In genomic region chr14:54489318-54489683, GRCh38 we compare ENCODE assay signal across 8 cellular contexts. TPM values are rescaled to one million over a fixed set of nuclear protein-coding genes. Genes with fewer than 3 reads are reported as not detected.
A peak's percentile ranks its signal among the peaks of the same experiment; 100 is the strongest.
DNase-seq lines count a peak whose midpoint lies in the region; ATAC-seq and TF ChIP-seq lines count a peak whose summit lies in the region.

No MANE protein-coding gene starts in this region.

- H3K27ac ChIP-seq in prostate gland: peak overlapping the region; percentile 82 to 90

- no peaks in the 10 kb centered on the region for H3K27me3 ChIP-seq in NT2/D1 (ENCODE audit: insufficient read depth, insufficient read length)
- no peaks in the 10 kb centered on the region for H3K27me3 ChIP-seq in prostate gland (replicated peaks; ENCODE audit: insufficient read depth)

- no peak for DNase-seq in NT2/D1 (ENCODE audit: low read depth, low spot score)
- DNase-seq in epithelial cell of proximal tubule (ENCODE audit: low read depth): no peak
- DNase-seq in prostate gland (ENCODE audit: low spot score): no peak
- DNase-seq in NK-92 (lab: John Stamatoyannopoulos, UW; ENCODE audit: unreplicated experiment): no peak
- no peak for DNase-seq in CD1c-positive myeloid dendritic cell (ENCODE audit: extremely low spot score)
- no peak for DNase-seq in ACHN
- DNase-seq in kidney glomerular epithelial cell (lab: John Stamatoyannopoulos, UW): no peak

- peak overlapping the region; percentile 69 for H3K9ac ChIP-seq in NT2/D1 (ENCODE audit: insufficient read length, low read depth)

- peak; percentile 14 for ATAC-seq in GM19328 (IDR thresholded peaks at IDR 0.05; ENCODE audit: unreplicated experiment)

- in situ Hi-C loops in ACHN (cut with HindIII; ENCODE audit: low pct_ligation_motif_present, low pct_unique_long_range_greater_than_20kb, low sequenced_read_pairs): no loop called here

- WGBS in prostate gland: 20% methylated on average over 5 of the region's 5 CpGs

- H3K4me1 ChIP-seq in NT2/D1 (ENCODE audit: insufficient read depth, insufficient read length) (peaks cover 2% of the 10 kb centered on the region), prostate gland (replicated peaks) (peaks cover 9% of the 10 kb centered on the region)

- no peak for TF ChIP-seq POLR2A in prostate gland (IDR thresholded peaks at IDR 0.05)

- TF ChIP-seq CTCF in epithelial cell of proximal tubule (conservative IDR thresholded peaks at IDR 0.05; ENCODE audit: low read depth, low read length): no peak
- TF ChIP-seq CTCF in prostate gland (IDR thresholded peaks at IDR 0.05): no peak

- intact Hi-C loops in prostate gland (cut with DNase I): loop anchor here (2.0 kb wide), 1 partner anchor 48 kb away; the partner anchor contains the start of gene CNIH1

- H3K4me3 ChIP-seq in NT2/D1 (ENCODE audit: insufficient read length, low read depth): peak overlapping the region; percentile 85
- peak overlapping the region; percentile 93 for H3K4me3 ChIP-seq in epithelial cell of proximal tubule (ENCODE audit: low read depth, low read length)
- peak overlapping the region; percentile 58 to 78 for H3K4me3 ChIP-seq in prostate gland

- H3K9me3 ChIP-seq in NT2/D1 (ENCODE audit: insufficient read depth, low read length) (no peaks in the 10 kb centered on the region), prostate gland (no peaks in the 10 kb centered on the region)

- H3K36me3 ChIP-seq in NT2/D1 (ENCODE audit: insufficient read depth, insufficient read length, low read length) (no peaks in the 10 kb centered on the region), prostate gland (no peaks in the 10 kb centered on the region)

RNA-seq across cellular contexts. Expression of gene GMFB, which starts 0.5 kb away (rescaled TPM):
- total RNA-seq in epithelial cell of proximal tubule: 55.7 and 93.1 TPM in 2 replicates
- total RNA-seq in prostate gland: 10 to 100 TPM; 19.2 to 37.1 TPM

RNA-seq across cellular contexts. Expression of gene CGRRF1, which starts 20.4 kb away (rescaled TPM):
- total RNA-seq in epithelial cell of proximal tubule (5.4 and 15.1 TPM in 2 replicates), prostate gland (10 to 100 TPM; 17.1 to 25.7 TPM)

RNA-seq across cellular contexts. Expression of gene CNIH1, which starts 48.1 kb away (rescaled TPM):
- total RNA-seq in epithelial cell of proximal tubule (131 and 241 TPM in 2 replicates), prostate gland (100 to 1,000 TPM; 113 to 193 TPM)
